10 cellular contexts compared by ENCODE assay signal in genomic region chr19:29277107-29277506, GRCh38.
DNase-seq lines count a peak whose midpoint lies in the region; ATAC-seq, FAIRE-seq and TF ChIP-seq lines count a peak whose summit lies in the region.
"Had no signal": no experiment of that assay in that cellular context is flagged by ENCODE, and none has a peak within 500 bp of the region (broad histone marks: within the 10 kb centered on the region; RNA-seq: fewer than 3 reads in every experiment).

No MANE protein-coding gene starts in this region.

- no peak overlapping the region for H3K4me3 Mint-ChIP-seq in Calu3 (ENCODE audit: low read depth, unreplicated experiment)
- H3K4me3 Mint-ChIP-seq: dendritic cell treated with granulocyte-macrophage colony-stimulating factor and Interleukin-4, amounts not matched to agents 40 ng/mL and 50 ng/mL, for 4 days had no signal

- CTCF ChIA-PET in Calu3 (lab: Charles Lee): no interaction called here

- no peaks in the 10 kb centered on the region for H3K4me1 Mint-ChIP-seq in Calu3 (ENCODE audit: low read depth, unreplicated experiment)

- no peak overlapping the region for H3K4me3 ChIP-seq in Jurkat, Clone E6-1 (ENCODE audit: low read length)
- H3K4me3 ChIP-seq: skin epidermis had no signal

- DNase-seq in Calu3: peak; percentile 15
- DNase-seq in Jurkat, Clone E6-1 (ENCODE audit: low read depth, low spot score): peak; percentile 73
- DNase-seq in activated CD4-positive, alpha-beta T cell treated with anti-CD3 and anti-CD28 coated beads, Interleukin-2, amount 50 U/mL, for 48 hours: peak; percentile 39 to 61
- peak; percentile 71 for DNase-seq in iPS-NIHi11 (ENCODE audit: low spot score)
- peak; percentile 51 for DNase-seq in urothelium cell line (ENCODE audit: low spot score)
- DNase-seq in mucosa of gallbladder (ENCODE audit: low spot score): no peak
- DNase-seq in foreskin melanocyte: no peak

- BruUV-seq in Calu3 (replicated peaks; lab: Mats Ljungman, UMichigan): no TSS peak

- FAIRE-seq in urothelium cell line (lab: Jason Lieb, UNC): no peak

- no peak for TF ChIP-seq CTCF in Calu3 (IDR thresholded peaks at IDR 0.05; ENCODE audit: unreplicated experiment)

- H3K27me3 Mint-ChIP-seq in Calu3 (ENCODE audit: unreplicated experiment): peaks cover 35% of the 10 kb centered on the region

- no peaks in the 10 kb centered on the region for H3K36me3 Mint-ChIP-seq in Calu3 (ENCODE audit: insufficient read depth, unreplicated experiment)

- H3K27ac Mint-ChIP-seq in Calu3 (ENCODE audit: unreplicated experiment): no peak overlapping the region
- H3K27ac Mint-ChIP-seq: dendritic cell treated with granulocyte-macrophage colony-stimulating factor and Interleukin-4, amounts not matched to agents 40 ng/mL and 50 ng/mL, for 4 days had no signal

- peak; percentile 96 for ATAC-seq in GM21447 (IDR thresholded peaks at IDR 0.05; ENCODE audit: unreplicated experiment)

- no peaks in the 10 kb centered on the region for H3K9me3 Mint-ChIP-seq in Calu3 (ENCODE audit: low read depth, unreplicated experiment)
- H3K9me3 Mint-ChIP-seq: dendritic cell treated with granulocyte-macrophage colony-stimulating factor and Interleukin-4, amounts not matched to agents 40 ng/mL and 50 ng/mL, for 4 days had no signal

- intact Hi-C loops in Calu3 (cut with micrococcal nuclease; ENCODE audit: unreplicated experiment): no loop called here

Comparison
In these comparisons a context has a peak if more than half of its experiments do, and no peak if none do; other contexts are left out.
1. DNase-seq: peak in Calu3 (single experiment), Jurkat, Clone E6-1 (single experiment), activated CD4-positive, alpha-beta T cell treated with anti-CD3 and anti-CD28 coated beads, Interleukin-2, amount 50 U/mL, for 48 hours (2 of 2), iPS-NIHi11 (single experiment) and urothelium cell line (single experiment); none in mucosa of gallbladder (single experiment) and foreskin melanocyte (single experiment).